In the genomic region with DNA sequence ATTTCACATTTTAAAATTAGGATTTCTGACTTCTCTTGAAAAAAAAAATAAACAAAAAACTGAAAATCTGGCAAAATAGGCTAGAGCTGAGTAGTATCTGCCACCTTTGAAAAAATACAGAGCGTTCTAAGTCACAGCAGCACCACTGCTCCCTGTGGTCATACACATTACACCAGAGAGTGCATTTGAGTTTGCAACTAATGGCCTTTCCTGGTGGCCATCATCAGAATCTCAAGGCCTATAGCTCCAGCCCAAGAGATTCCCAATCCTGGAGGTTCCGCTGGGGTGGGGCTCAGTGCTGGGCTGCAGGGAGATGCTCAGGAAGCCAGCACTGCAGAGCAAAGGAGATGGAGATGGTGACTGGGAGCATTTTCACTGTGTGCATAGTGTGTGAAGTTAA, we compare ENCODE assay signal across 1 cellular context.
TF ChIP-seq lines count a peak whose summit lies in the region.

No MANE protein-coding gene starts in this region.

TF ChIP-seq in GM23338, 12 proteins besides CTCF, POLR2A, EP300 and RAD21 (continued from another document):
- TF ChIP-seq, protein P1, sequence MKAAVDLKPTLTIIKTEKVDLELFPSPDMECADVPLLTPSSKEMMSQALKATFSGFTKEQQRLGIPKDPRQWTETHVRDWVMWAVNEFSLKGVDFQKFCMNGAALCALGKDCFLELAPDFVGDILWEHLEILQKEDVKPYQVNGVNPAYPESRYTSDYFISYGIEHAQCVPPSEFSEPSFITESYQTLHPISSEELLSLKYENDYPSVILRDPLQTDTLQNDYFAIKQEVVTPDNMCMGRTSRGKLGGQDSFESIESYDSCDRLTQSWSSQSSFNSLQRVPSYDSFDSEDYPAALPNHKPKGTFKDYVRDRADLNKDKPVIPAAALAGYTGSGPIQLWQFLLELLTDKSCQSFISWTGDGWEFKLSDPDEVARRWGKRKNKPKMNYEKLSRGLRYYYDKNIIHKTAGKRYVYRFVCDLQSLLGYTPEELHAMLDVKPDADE (IDR thresholded peaks at IDR 0.05), result no peak
